ENCODE assay signal across 1 cellular context in the genomic region with DNA sequence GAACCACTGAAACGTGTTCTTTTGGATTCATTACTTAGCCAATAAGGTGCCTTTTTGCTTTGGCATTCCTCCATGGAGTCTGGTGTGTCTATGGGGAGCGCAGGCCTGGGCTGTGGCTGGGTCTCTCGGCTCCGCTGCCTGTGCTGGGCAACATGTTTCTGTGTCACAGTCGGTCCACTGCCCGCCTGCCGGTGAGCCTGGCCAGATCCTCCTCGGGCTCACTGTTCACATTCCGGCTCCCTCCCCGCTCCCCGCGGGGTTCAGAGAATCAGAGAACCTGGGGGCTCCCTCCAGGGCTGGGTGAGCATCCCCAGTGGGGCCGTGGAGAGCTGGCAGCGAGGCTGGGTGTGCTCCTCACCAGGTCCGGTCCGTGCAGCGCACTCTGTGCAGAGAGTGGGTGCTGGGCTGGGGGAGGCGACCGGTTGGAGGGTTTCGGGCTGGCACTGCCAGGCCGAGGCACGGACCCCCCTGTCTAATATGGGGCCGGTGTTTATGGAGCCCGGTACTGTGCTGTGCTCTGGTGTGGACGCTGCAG.
TF ChIP-seq lines count a peak whose summit lies in the region.

No MANE protein-coding gene starts in this region.

TF ChIP-seq in H1, 55 proteins besides CTCF, POLR2A, EP300 and RAD21:
- no peak for TF ChIP-seq SP4 (IDR thresholded peaks at IDR 0.05; ENCODE audit: low read length)
- no peak for TF ChIP-seq CHD1 (IDR thresholded peaks at IDR 0.05; ENCODE audit: low read depth, low read length)
- no peak for TF ChIP-seq SIX5 (IDR thresholded peaks at IDR 0.05; ENCODE audit: low read depth, low read length)
- no peak for TF ChIP-seq TAF7 (optimal IDR thresholded peaks at IDR 0.05; ENCODE audit: borderline replicate concordance, low read depth, low read length)
- no peak for TF ChIP-seq KDM4A (IDR thresholded peaks at IDR 0.05; ENCODE audit: low read depth, low read length, severe bottlenecking)
- no peak for TF ChIP-seq JUN (IDR thresholded peaks at IDR 0.05; ENCODE audit: low read depth, low read length)
- TF ChIP-seq TAF1 (IDR thresholded peaks at IDR 0.05; ENCODE audit: low read depth, low read length) = no peak
- TF ChIP-seq NANOG (IDR thresholded peaks at IDR 0.05; ENCODE audit: insufficient read depth, low read depth, low read length, poor library complexity, severe bottlenecking) = no peak
- no peak for TF ChIP-seq SAP30 (IDR thresholded peaks at IDR 0.05; ENCODE audit: insufficient read depth, insufficient replicate concordance, low read length)
- TF ChIP-seq, protein P1, sequence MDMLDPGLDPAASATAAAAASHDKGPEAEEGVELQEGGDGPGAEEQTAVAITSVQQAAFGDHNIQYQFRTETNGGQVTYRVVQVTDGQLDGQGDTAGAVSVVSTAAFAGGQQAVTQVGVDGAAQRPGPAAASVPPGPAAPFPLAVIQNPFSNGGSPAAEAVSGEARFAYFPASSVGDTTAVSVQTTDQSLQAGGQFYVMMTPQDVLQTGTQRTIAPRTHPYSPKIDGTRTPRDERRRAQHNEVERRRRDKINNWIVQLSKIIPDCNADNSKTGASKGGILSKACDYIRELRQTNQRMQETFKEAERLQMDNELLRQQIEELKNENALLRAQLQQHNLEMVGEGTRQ (IDR thresholded peaks at IDR 0.05; ENCODE audit: low read length) = no peak
- no peak for TF ChIP-seq CBX5 (IDR thresholded peaks at IDR 0.05; ENCODE audit: low read depth, low read length)
- no peak for TF ChIP-seq KDM1A (IDR thresholded peaks at IDR 0.05; ENCODE audit: borderline replicate concordance, low read length)
- TF ChIP-seq RXRA (IDR thresholded peaks at IDR 0.05; ENCODE audit: insufficient read depth, low read depth, low read length) = no peak
